In the genomic region with DNA sequence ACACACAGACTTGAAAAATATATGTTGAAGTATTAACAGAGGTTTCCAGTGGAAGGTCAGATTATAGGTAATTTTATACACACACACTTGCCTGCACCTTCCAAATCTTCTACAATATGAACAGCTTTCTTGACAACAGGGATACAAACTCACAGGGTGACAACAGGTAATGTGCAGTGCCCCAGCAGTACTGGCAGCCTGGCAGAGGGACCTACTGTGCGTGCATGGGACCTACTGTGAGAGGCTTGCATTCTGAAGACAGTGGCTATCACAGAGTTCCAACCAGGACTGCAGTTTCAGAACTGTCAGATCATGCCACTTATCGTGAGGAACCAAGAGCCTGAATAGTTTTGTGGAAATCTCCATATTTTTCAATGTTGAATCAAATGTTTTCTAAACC, we compare ENCODE assay signal across 15 cellular contexts.
"Had no signal": no experiment of that assay in that cellular context is flagged by ENCODE, and none has a peak within 500 bp of the region (broad histone marks: within the 10 kb centered on the region; RNA-seq: fewer than 3 reads in every experiment).

No MANE protein-coding gene starts in this region.

- H3K9me3 Mint-ChIP-seq: activated B cell treated with CpG ODN at 0.5 μM for 24 hours; activated naive CD8-positive, alpha-beta T cell treated with anti-CD3 and anti-CD28 coated beads, Interleukin-2, amount 10 ng/mL, durations not matched to agents 7 days and 5 days; activated T-helper 2 cell treated with anti-CD3 and anti-CD28 coated beads, Interferon-gamma antibody, Interleukin-2, Interleukin-4, amounts not matched to agents 10 μg/mL and 5 μg/mL and 100 μg/mL, durations not matched to agents 14 hours and 24 hours and 36 hours; endodermal cell; neural crest cell had no signal

- H3K4me3 Mint-ChIP-seq: activated B cell treated with CpG ODN at 0.5 μM for 24 hours, endodermal cell had no signal

- H3K9me3 ChIP-seq: ovary had no signal

- H3K27me3 ChIP-seq: ovary had no signal

- H3K27me3 Mint-ChIP-seq: activated B cell treated with CpG ODN at 0.5 μM for 24 hours; activated naive CD8-positive, alpha-beta T cell treated with anti-CD3 and anti-CD28 coated beads, Interleukin-2, amount 10 ng/mL, durations not matched to agents 7 days and 5 days had no signal

- H3K4me3 ChIP-seq: ovary had no signal

- H3K36me3 ChIP-seq: ovary had no signal

- H3K27ac ChIP-seq: ovary had no signal

- H3K27ac Mint-ChIP-seq: endodermal cell had no signal

- DNase-seq: activated B cell treated with CpG ODN at 0.5 μM for 24 hours; activated CD4-positive, alpha-beta T cell treated with anti-CD3 and anti-CD28 coated beads, Interleukin-2, amount 50 U/mL, for 4 hours; activated CD8-positive, alpha-beta memory T cell treated with anti-CD3 and anti-CD28 coated beads, Interleukin-2, amount 50 U/mL, for 4 hours; activated naive CD8-positive, alpha-beta T cell treated with anti-CD3 and anti-CD28 coated beads, Interleukin-2, amount 10 ng/mL, durations not matched to agents 7 days and 5 days; aorta; endodermal cell; erythroblast; hippocampal formation; left ventricle myocardium superior; mesenchymal stem cell; ovary; stimulated activated CD4-positive, alpha-beta T cell treated with anti-CD3 and anti-CD28 coated beads, Interleukin-2, amount 100 ng/mL, for 48 hours; stimulated activated naive CD4-positive, alpha-beta T cell treated with Interleukin-2 at 50 U/mL for 16 hours had no signal

- ATAC-seq: left ventricle myocardium superior had no signal
